1 cellular context compared by ENCODE assay signal in genomic region chr11:12890476-12890875, GRCh38.
TF ChIP-seq lines count a peak whose summit lies in the region.

No MANE protein-coding gene starts in this region.

TF ChIP-seq in IMR-90, 13 proteins besides CTCF, POLR2A, EP300 and RAD21:
- TF ChIP-seq MAFK (IDR thresholded peaks at IDR 0.05; ENCODE audit: low read depth, low read length) (no peak), USF2 (IDR thresholded peaks at IDR 0.05; ENCODE audit: low read depth, low read length) (no peak), CHD1 (IDR thresholded peaks at IDR 0.05; ENCODE audit: low read depth, low read length) (no peak), RCOR1 (IDR thresholded peaks at IDR 0.05; ENCODE audit: insufficient replicate concordance, low read length) (no peak), CEBPB (IDR thresholded peaks at IDR 0.05; ENCODE audit: low read depth, low read length) (no peak), MXI1 (IDR thresholded peaks at IDR 0.05; ENCODE audit: borderline replicate concordance, low read depth, low read length) (no peak), RFX5 (IDR thresholded peaks at IDR 0.05; ENCODE audit: low read depth, low read length) (no peak), SMC3 (IDR thresholded peaks at IDR 0.05; ENCODE audit: low read depth, low read length) (no peak), BHLHE40 (IDR thresholded peaks at IDR 0.05; ENCODE audit: low read depth, low read length) (no peak), MAZ (IDR thresholded peaks at IDR 0.05; ENCODE audit: borderline replicate concordance, low read depth, low read length) (no peak)
- TF ChIP-seq, protein P1, sequence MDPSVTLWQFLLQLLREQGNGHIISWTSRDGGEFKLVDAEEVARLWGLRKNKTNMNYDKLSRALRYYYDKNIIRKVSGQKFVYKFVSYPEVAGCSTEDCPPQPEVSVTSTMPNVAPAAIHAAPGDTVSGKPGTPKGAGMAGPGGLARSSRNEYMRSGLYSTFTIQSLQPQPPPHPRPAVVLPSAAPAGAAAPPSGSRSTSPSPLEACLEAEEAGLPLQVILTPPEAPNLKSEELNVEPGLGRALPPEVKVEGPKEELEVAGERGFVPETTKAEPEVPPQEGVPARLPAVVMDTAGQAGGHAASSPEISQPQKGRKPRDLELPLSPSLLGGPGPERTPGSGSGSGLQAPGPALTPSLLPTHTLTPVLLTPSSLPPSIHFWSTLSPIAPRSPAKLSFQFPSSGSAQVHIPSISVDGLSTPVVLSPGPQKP (IDR thresholded peaks at IDR 0.05; ENCODE audit: borderline replicate concordance, low read depth, low read length), result no peak
TF ChIP-seq in IMR-90: peak in this region for 0.
